In genomic region chr7:99500637-99501009, GRCh38 we compare ENCODE assay signal across 8 cellular contexts. TPM values are rescaled to one million over a fixed set of nuclear protein-coding genes. Genes with fewer than 3 reads are reported as not detected.
DNase-seq lines count a peak whose midpoint lies in the region; ATAC-seq, FAIRE-seq and TF ChIP-seq lines count a peak whose summit lies in the region.

No MANE protein-coding gene starts in this region.

- TF ChIP-seq POLR2A in H1 (IDR thresholded peaks at IDR 0.05; ENCODE audit: control extremely low read depth in 1 of 2, low read depth in 2 of 2, low read length in 2 of 2): no peak

- H3K27me3 ChIP-seq in BJ (ENCODE audit: control insufficient read depth, insufficient read depth, low read length) (no peaks in the 10 kb centered on the region), NT2/D1 (ENCODE audit: insufficient read depth, insufficient read length) (no peaks in the 10 kb centered on the region), H1 (replicated peaks in 1 of 4; ENCODE audit: control insufficient read depth in 3 of 4, extremely low read depth in 1 of 4, insufficient read depth in 3 of 4, low read length in 3 of 4) (no peaks in the 10 kb centered on the region), neural cell (ENCODE audit: insufficient read depth, low read depth, low read length) (no peaks in the 10 kb centered on the region)

- peaks cover 5 to 12% of the 10 kb centered on the region in 2 experiments for H4K20me1 ChIP-seq in H1 (replicated peaks in 1 of 2; ENCODE audit: control insufficient read depth in 1 of 2, insufficient read depth in 2 of 2, low read length in 2 of 2)
- H4K20me1 ChIP-seq in neural cell (ENCODE audit: insufficient read depth): no peaks in the 10 kb centered on the region

- CTCF ChIA-PET in BJ (lab: Yijun Ruan, JAX): no interaction called here
- CTCF ChIA-PET in H1 (lab: Charles Lee; ENCODE audit: partially characterized antibody): interaction anchor here (0.7 to 2.0 kb wide), 7 partner anchors 12 to 843 kb away, joined by 3 to 6 read pairs (median 3); no protein-coding TSS in a partner anchor

- DNase-seq in BJ (ENCODE audit: low read depth): no peak
- DNase-seq in NT2/D1 (ENCODE audit: low read depth, low spot score): no peak
- DNase-seq in H1 (ENCODE audit: low read depth in 1 of 2, low spot score in 2 of 2): no peak
- no peak for DNase-seq in NCI-H2196 (lab: John Stamatoyannopoulos, UW; ENCODE audit: unreplicated experiment)
- no peak for DNase-seq in stimulated activated CD4-positive, alpha-beta T cell treated with anti-CD3 and anti-CD28 coated beads, Interleukin-4, amount 100 ng/mL, for 4 hours
- DNase-seq in inferior parietal cortex (ENCODE audit: extremely low spot score): no peak

- H2BK15ac ChIP-seq in H1 (ENCODE audit: low read length): no peak overlapping the region

- no peak overlapping the region for H4K8ac ChIP-seq in H1 (ENCODE audit: extremely low read depth, insufficient read depth, low read length)

- no peak overlapping the region for H3K18ac ChIP-seq in H1 (ENCODE audit: extremely low read depth, low read length)

- H2AFZ ChIP-seq in H1 (ENCODE audit: low read length) (no peak overlapping the region), neural cell (ENCODE audit: low read depth, low read length) (peak overlapping the region; percentile 93)

- peaks cover 9% of the 10 kb centered on the region; the same call in 1 of the 2 replicates for H3K23me2 ChIP-seq in H1 (ENCODE audit: low read depth, low read length)

- no peak overlapping the region for H2BK20ac ChIP-seq in H1 (ENCODE audit: low read length)

- WGBS in H1 (ENCODE audit: extremely low coverage in 1 of 2, insufficient coverage in 1 of 2, insufficient read length in 1 of 2, insufficient replicate concordance in 2 of 2, low coverage in 1 of 2, low lambda C conversion rate in 2 of 2, missing lambda C conversion rate in 1 of 2), 2 experiments: 50% methylated on average over 16 of the region's 16 CpGs; no CpG with 5 or more reads in 1 of the 2 experiments

- no peak overlapping the region for H3K27ac ChIP-seq in H1 (ENCODE audit: low read depth, low read length)
- peak overlapping the region; percentile 33 for H3K27ac ChIP-seq in neural cell (ENCODE audit: low read length)

- H2BK12ac ChIP-seq in H1 (ENCODE audit: low read depth, low read length): no peak overlapping the region

- peaks cover 7% of the 10 kb centered on the region; the same call in 1 of the 2 replicates for H3K79me1 ChIP-seq in H1 (ENCODE audit: low read depth, low read length)

- H3K9me3 ChIP-seq in NT2/D1 (ENCODE audit: insufficient read depth, low read length) (no peaks in the 10 kb centered on the region), H1 (ENCODE audit: insufficient read depth in 2 of 2, low read depth in 1 of 2, low read length in 1 of 2) (no peaks in the 10 kb centered on the region), neural cell (ENCODE audit: low read length) (no peaks in the 10 kb centered on the region)

- no peak for TF ChIP-seq EP300 in H1 (IDR thresholded peaks at IDR 0.05; ENCODE audit: borderline replicate concordance in 1 of 2, low read depth in 2 of 2, low read length in 2 of 2)
- no peak for TF ChIP-seq EP300 in neural cell (conservative IDR thresholded peaks at IDR 0.05; ENCODE audit: poor library complexity, severe bottlenecking)

- no peak for ATAC-seq in GM18867 (IDR thresholded peaks at IDR 0.05; ENCODE audit: unreplicated experiment)

- no peak overlapping the region for H2AK5ac ChIP-seq in H1 (ENCODE audit: low read depth, low read length)

- TF ChIP-seq CTCF in BJ (IDR thresholded peaks at IDR 0.05; ENCODE audit: insufficient read depth, low read depth, low read length) (no peak), H1 (IDR thresholded peaks at IDR 0.05; ENCODE audit: control extremely low read depth in 1 of 3, insufficient read depth in 1 of 3, low read depth in 1 of 3, low read length in 3 of 3) (no peak), neural cell (IDR thresholded peaks at IDR 0.05; ENCODE audit: poor library complexity, severe bottlenecking) (no peak)

- POLR2A ChIA-PET in BJ (lab: Charles Lee) (no interaction called here), H1 (lab: Charles Lee; ENCODE audit: partially characterized antibody) (interaction anchor here (0.6 to 3.4 kb wide), 15 partner anchors 9 to 231 kb away, joined by 3 to 21 read pairs (median 3); partner anchors contain the start of genes BUD31, FAM200A, PDAP1 and ZNF655)

- H3K9ac ChIP-seq in NT2/D1 (ENCODE audit: insufficient read length, low read depth) (peak overlapping the region; percentile 82), H1 (replicated peaks in 1 of 4; ENCODE audit: extremely low read depth in 1 of 4, low read depth in 3 of 4, low read length in 3 of 4) (peak overlapping the region in 3 of 4 experiments; percentile 67 to 94 (median 86); a peak in 5 of 7 replicates), neural cell (ENCODE audit: low read length) (peak overlapping the region; percentile 73)

- H3K4me2 ChIP-seq in H1 (ENCODE audit: insufficient read depth in 1 of 2, low read depth in 2 of 2, low read length in 2 of 2) (peak overlapping the region; percentile 63 to 93), neural cell (ENCODE audit: low read length) (peak overlapping the region; percentile 66)

- H3K14ac ChIP-seq in H1 (ENCODE audit: insufficient read length): no peak overlapping the region

- H3K56ac ChIP-seq in H1 (replicated peaks; ENCODE audit: insufficient read length, low read depth, low read length): no peak overlapping the region

- no peak overlapping the region for H2BK5ac ChIP-seq in H1 (ENCODE audit: low read depth, low read length)

- H3K79me2 ChIP-seq in H1 (ENCODE audit: control insufficient read depth in 1 of 2, insufficient read depth in 2 of 2, low read length in 2 of 2) (peaks cover 9 to 37% of the 10 kb centered on the region in 2 experiments), neural cell (replicated peaks; ENCODE audit: insufficient read depth, low read length) (peaks cover 37% of the 10 kb centered on the region)

- H3K4me1 ChIP-seq in NT2/D1 (ENCODE audit: insufficient read depth, insufficient read length): peaks cover 3% of the 10 kb centered on the region
- peaks cover 0 to 4% (median 0%) of the 10 kb centered on the region in 4 experiments; a peak in 3 of 7 replicates for H3K4me1 ChIP-seq in H1 (replicated peaks in 1 of 4; ENCODE audit: control insufficient read depth in 3 of 4, insufficient read depth in 4 of 4, low read length in 3 of 4)

- FAIRE-seq in H1 (lab: Jason Lieb, UNC): no peak

- no peaks in the 10 kb centered on the region for H3F3A ChIP-seq in neural cell (ENCODE audit: insufficient read depth, low read length, poor library complexity, severe bottlenecking)

- H3K4me3 ChIP-seq in BJ (ENCODE audit: low read depth, low read length): peak overlapping the region; percentile 78
- H3K4me3 ChIP-seq in NT2/D1 (ENCODE audit: insufficient read length, low read depth): peak overlapping the region; percentile 90
- peak overlapping the region; percentile 86 to 100 (median 93) for H3K4me3 ChIP-seq in H1 (ENCODE audit: extremely low read depth in 1 of 4, insufficient read depth in 2 of 4, low read depth in 3 of 4, low read length in 4 of 4)
- H3K4me3 ChIP-seq in neural cell (ENCODE audit: low read length): peak overlapping the region; percentile 93

- no peak overlapping the region for H3K4ac ChIP-seq in H1 (replicated peaks; ENCODE audit: insufficient read length, low read depth, low read length)

- no peak overlapping the region for H3K23ac ChIP-seq in H1 (ENCODE audit: insufficient read length)

- H4K91ac ChIP-seq in H1 (replicated peaks; ENCODE audit: insufficient read length, low read length): no peak overlapping the region

- H3K36me3 ChIP-seq in BJ (ENCODE audit: control insufficient read depth, insufficient read depth, low read length): peaks cover 3% of the 10 kb centered on the region; the same call in 1 of the 2 replicates
- peaks cover 24% of the 10 kb centered on the region for H3K36me3 ChIP-seq in NT2/D1 (ENCODE audit: insufficient read depth, insufficient read length, low read length)
- H3K36me3 ChIP-seq in H1 (ENCODE audit: control insufficient read depth in 2 of 4, insufficient read depth in 4 of 4, low read length in 3 of 4): peaks cover 0 to 10% (median 3%) of the 10 kb centered on the region in 4 experiments; a peak in 4 of 8 replicates
- H3K36me3 ChIP-seq in neural cell (ENCODE audit: insufficient read depth, low read length): no peaks in the 10 kb centered on the region

- no peaks in the 10 kb centered on the region for H3K9me2 ChIP-seq in neural cell (ENCODE audit: insufficient read depth, low read length)

- no peak overlapping the region for H4K5ac ChIP-seq in H1 (ENCODE audit: insufficient read length, low read depth, low read length)

- H2BK120ac ChIP-seq in H1 (replicated peaks; ENCODE audit: low read depth, low read length): no peak overlapping the region

- TF ChIP-seq RAD21 in H1 (IDR thresholded peaks at IDR 0.05 in 1 of 2, conservative IDR thresholded peaks at IDR 0.05 in 1 of 2; ENCODE audit: low read depth in 2 of 2, low read length in 2 of 2) (no peak), neural cell (conservative IDR thresholded peaks at IDR 0.05) (no peak)

RNA-seq across cellular contexts. Expression of gene ZNF394, which starts 0.5 kb away (rescaled TPM):
- 12.3 and 12.5 TPM in 2 replicates for polyA plus RNA-seq in BJ (2011; rRNA removed)
- 11.2 and 12.8 TPM in 2 replicates for polyA minus RNA-seq in BJ (2011; rRNA and poly(A)+ RNA removed)
- 19.3 and 24.0 TPM in 2 replicates for total RNA-seq in H1 (2021; fragmentation: NEBNext Ultra II Directional; extraction: Animal tissue kit (Norgen Biotek cat#: 25700))
- 6.6 and 7.6 TPM in 2 replicates for polyA plus RNA-seq in H1 (2011; rRNA removed)
- polyA plus RNA-seq in H1 (2011; cell fraction: cytosol; rRNA removed): 11.1 TPM
- 5.8 TPM for polyA plus RNA-seq in H1 (2011; cell fraction: nucleus; rRNA removed)
- polyA plus RNA-seq in H1 (2012, experiment 1 of 2): 15.6 to 17.2 TPM (median 15.8 TPM) in 4 replicates
- 7.8 TPM for polyA plus RNA-seq in H1 (2012, experiment 2 of 2)
- 11.4 TPM for polyA plus RNA-seq in H1 (2013, experiment 1 of 2)
- polyA plus RNA-seq in H1 (2013, experiment 2 of 2): 11.3 TPM
- polyA minus RNA-seq in H1 (2011; rRNA and poly(A)+ RNA removed): 12.1 and 15.3 TPM in 2 replicates
- 13.5 TPM for polyA minus RNA-seq in H1 (2011; cell fraction: cytosol; rRNA and poly(A)+ RNA removed)
- 15.7 TPM for polyA minus RNA-seq in H1 (2011; cell fraction: nucleus; rRNA and poly(A)+ RNA removed)
- polyA plus RNA-seq in neural cell: 9.5 and 11.2 TPM in 2 replicates
- 39.8 and 47.5 TPM in 2 replicates for polyA minus RNA-seq in neural cell

RNA-seq across cellular contexts. Expression of gene ZKSCAN5, which starts 3.8 kb away (rescaled TPM):
- polyA plus RNA-seq in BJ (2011; rRNA removed) (9.7 and 10.3 TPM in 2 replicates), H1 (2011; rRNA removed) (4.3 and 5.3 TPM in 2 replicates), neural cell (18.6 and 21.8 TPM in 2 replicates)
- 9.3 and 14.2 TPM in 2 replicates for polyA minus RNA-seq in BJ (2011; rRNA and poly(A)+ RNA removed)
- 12.9 and 13.5 TPM in 2 replicates for total RNA-seq in H1 (2021; fragmentation: NEBNext Ultra II Directional; extraction: Animal tissue kit (Norgen Biotek cat#: 25700))
- polyA plus RNA-seq in H1 (2011; cell fraction: cytosol; rRNA removed): 7.4 TPM
- polyA plus RNA-seq in H1 (2011; cell fraction: nucleus; rRNA removed): 7.8 TPM
- 9.3 to 11.7 TPM (median 10.3 TPM) in 4 replicates for polyA plus RNA-seq in H1 (2012, experiment 1 of 2)
- 1.1 TPM for polyA plus RNA-seq in H1 (2012, experiment 2 of 2)
- 8.4 TPM for polyA plus RNA-seq in H1 (2013, experiment 1 of 2)
- 8.9 TPM for polyA plus RNA-seq in H1 (2013, experiment 2 of 2)
- 23.9 TPM in 2 replicates for polyA minus RNA-seq in H1 (2011; rRNA and poly(A)+ RNA removed)
- polyA minus RNA-seq in H1 (2011; cell fraction: cytosol; rRNA and poly(A)+ RNA removed): 10.9 TPM
- polyA minus RNA-seq in H1 (2011; cell fraction: nucleus; rRNA and poly(A)+ RNA removed): 10.7 TPM
- 40.7 and 42.4 TPM in 2 replicates for polyA minus RNA-seq in neural cell

RNA-seq across cellular contexts. Expression of gene ZNF789, which starts 27.9 kb away (rescaled TPM):
- polyA plus RNA-seq in BJ (2011; rRNA removed) (8.2 and 11.4 TPM in 2 replicates), H1 (2011; rRNA removed) (9.4 and 12.5 TPM in 2 replicates), neural cell (49.9 and 59.8 TPM in 2 replicates)
- polyA minus RNA-seq in BJ (2011; rRNA and poly(A)+ RNA removed): 4.4 and 7.2 TPM in 2 replicates
- 9.9 and 11.4 TPM in 2 replicates for total RNA-seq in H1 (2021; fragmentation: NEBNext Ultra II Directional; extraction: Animal tissue kit (Norgen Biotek cat#: 25700))
- 15.7 TPM for polyA plus RNA-seq in H1 (2011; cell fraction: cytosol; rRNA removed)
- polyA plus RNA-seq in H1 (2011; cell fraction: nucleus; rRNA removed): 14.4 TPM
- polyA plus RNA-seq in H1 (2012, experiment 1 of 2): 11.7 to 15.0 TPM (median 12.4 TPM) in 4 replicates
- polyA plus RNA-seq in H1 (2012, experiment 2 of 2): 5.3 TPM
- polyA plus RNA-seq in H1 (2013, experiment 1 of 2): 9.7 TPM
- polyA plus RNA-seq in H1 (2013, experiment 2 of 2): 9.0 TPM
- polyA minus RNA-seq in H1 (2011; rRNA and poly(A)+ RNA removed): 8.8 and 11.4 TPM in 2 replicates
- polyA minus RNA-seq in H1 (2011; cell fraction: cytosol; rRNA and poly(A)+ RNA removed): 10.3 TPM
- 18.2 TPM for polyA minus RNA-seq in H1 (2011; cell fraction: nucleus; rRNA and poly(A)+ RNA removed)
- 37.5 and 38.3 TPM in 2 replicates for polyA minus RNA-seq in neural cell

RNA-seq across cellular contexts. Expression of gene ATP5MF, which starts 34.7 kb away (rescaled TPM):
- polyA plus RNA-seq in BJ (2011; rRNA removed): 381 and 619 TPM in 2 replicates
- polyA minus RNA-seq in BJ (2011; rRNA and poly(A)+ RNA removed): 59.1 and 76.7 TPM in 2 replicates
- total RNA-seq in H1 (2021; fragmentation: NEBNext Ultra II Directional; extraction: Animal tissue kit (Norgen Biotek cat#: 25700)): 506 and 539 TPM in 2 replicates
- polyA plus RNA-seq in H1 (2011; rRNA removed): 2,240 and 4,362 TPM in 2 replicates
- 1,896 TPM for polyA plus RNA-seq in H1 (2011; cell fraction: cytosol; rRNA removed)
- polyA plus RNA-seq in H1 (2011; cell fraction: nucleus; rRNA removed): 311 TPM
- polyA plus RNA-seq in H1 (2012, experiment 1 of 2): 1,096 to 1,517 TPM (median 1,385 TPM) in 4 replicates
- 20,372 TPM for polyA plus RNA-seq in H1 (2012, experiment 2 of 2)
- polyA plus RNA-seq in H1 (2013, experiment 1 of 2): 727 TPM
- polyA plus RNA-seq in H1 (2013, experiment 2 of 2): 672 TPM
- 145 and 164 TPM in 2 replicates for polyA minus RNA-seq in H1 (2011; rRNA and poly(A)+ RNA removed)
- 160 TPM for polyA minus RNA-seq in H1 (2011; cell fraction: cytosol; rRNA and poly(A)+ RNA removed)
- 92.3 TPM for polyA minus RNA-seq in H1 (2011; cell fraction: nucleus; rRNA and poly(A)+ RNA removed)
- polyA plus RNA-seq in neural cell: 1,790 and 1,998 TPM in 2 replicates
- 334 and 602 TPM in 2 replicates for polyA minus RNA-seq in neural cell

RNA-seq across cellular contexts. Expression of gene FAM200A, which starts 51.3 kb away (rescaled TPM):
- polyA plus RNA-seq in BJ (2011; rRNA removed) (3.8 and 5.9 TPM in 2 replicates), H1 (2011; rRNA removed) (3.2 and 4.3 TPM in 2 replicates), neural cell (21.7 and 24.0 TPM in 2 replicates)
- polyA minus RNA-seq in BJ (2011; rRNA and poly(A)+ RNA removed): 2.0 and 2.8 TPM in 2 replicates
- total RNA-seq in H1 (2021; fragmentation: NEBNext Ultra II Directional; extraction: Animal tissue kit (Norgen Biotek cat#: 25700)): 7.5 and 7.6 TPM in 2 replicates
- 5.4 TPM for polyA plus RNA-seq in H1 (2011; cell fraction: cytosol; rRNA removed)
- polyA plus RNA-seq in H1 (2011; cell fraction: nucleus; rRNA removed): 0.94 TPM
- polyA plus RNA-seq in H1 (2012, experiment 1 of 2): 4.4 to 6.7 TPM (median 4.8 TPM) in 4 replicates
- 0.56 TPM for polyA plus RNA-seq in H1 (2012, experiment 2 of 2)
- 4.5 TPM for polyA plus RNA-seq in H1 (2013, experiment 1 of 2)
- 4.8 TPM for polyA plus RNA-seq in H1 (2013, experiment 2 of 2)
- 2.2 and 3.1 TPM in 2 replicates for polyA minus RNA-seq in H1 (2011; rRNA and poly(A)+ RNA removed)
- polyA minus RNA-seq in H1 (2011; cell fraction: cytosol; rRNA and poly(A)+ RNA removed): 3.2 TPM
- polyA minus RNA-seq in H1 (2011; cell fraction: nucleus; rRNA and poly(A)+ RNA removed): 5.0 TPM
- polyA minus RNA-seq in neural cell: 29.2 and 30.3 TPM in 2 replicates
